ENCODE assay signal across 40 cellular contexts in the genomic region with DNA sequence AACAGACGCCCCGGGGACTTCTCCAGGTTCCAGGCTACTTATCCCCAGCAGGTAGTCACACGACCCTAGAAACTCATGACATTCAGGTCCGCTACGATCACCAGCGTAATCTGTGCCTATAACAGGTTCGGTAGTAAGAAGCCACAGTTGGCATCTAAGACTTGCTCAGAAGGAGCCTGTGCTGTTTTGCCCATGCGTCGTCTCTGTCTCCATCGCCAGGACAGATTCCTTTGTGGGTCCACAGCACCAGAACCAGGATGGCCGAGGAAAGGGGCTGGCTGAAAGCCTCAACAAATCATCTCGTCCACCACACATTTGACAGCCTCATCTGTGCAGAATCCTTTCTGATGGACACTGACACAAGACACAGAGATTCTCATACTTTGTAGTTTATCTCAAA.
"Had no signal": no experiment of that assay in that cellular context is flagged by ENCODE, and none has a peak within 500 bp of the region (broad histone marks: within the 10 kb centered on the region; RNA-seq: fewer than 3 reads in every experiment).

No MANE protein-coding gene starts in this region.

- H3K4me1 ChIP-seq: adrenal gland, ascending aorta, body of pancreas, breast epithelium had no signal

- H3K4me3 Mint-ChIP-seq: activated naive CD4-positive, alpha-beta T cell treated with anti-CD3 and anti-CD28 coated beads for 36 hours; activated naive CD4-positive, alpha-beta T cell treated with anti-CD3 and anti-CD28 coated beads, Interleukin-2, amount 10 ng/mL, durations not matched to agents 7 days and 5 days; activated naive CD4-positive, alpha-beta T cell treated with anti-CD3 and anti-CD28 coated beads, Interleukin-2, amount 50 U/mL, for 24 hours; activated naive CD8-positive, alpha-beta T cell; activated naive CD8-positive, alpha-beta T cell treated with anti-CD3 and anti-CD28 coated beads for 36 hours; activated naive CD8-positive, alpha-beta T cell treated with anti-CD3 and anti-CD28 coated beads, Interleukin-2, amount 10 ng/mL, durations not matched to agents 7 days and 5 days; activated naive CD8-positive, alpha-beta T cell treated with anti-CD3 and anti-CD28 coated beads, Interleukin-2, amount 50 U/mL, for 24 hours; activated T-cell treated with anti-CD3 and anti-CD28 coated beads, Interleukin-2, amount 50 U/mL, for 24 hours; activated T-cell treated with anti-CD3 and anti-CD28 coated beads, Interleukin-2, amount 50 U/mL, for 4 hours; activated T-cell treated with anti-CD3 and anti-CD28 coated beads, Interleukin-2, amount 50 U/mL, for 72 hours; activated T-helper 1 cell treated with anti-CD3 and anti-CD28 coated beads, Interleukin-12 subunit alpha, Interleukin-12 subunit beta, Interleukin-2, Interleukin-4 antibody, amounts not matched to agents 30 ng/mL and 10 ng/mL and 1 ng/mL, durations not matched to agents 14 hours and 24 hours and 36 hours; activated T-helper 17 cell treated with anti-CD3 and anti-CD28 coated beads, Interleukin-2, amount 50 U/mL, for 72 hours; brain; central memory CD8-positive, alpha-beta T cell had no signal

- H3K27ac ChIP-seq: adrenal gland, ascending aorta, body of pancreas, brain microvascular endothelial cell, breast epithelium, cardiac muscle cell had no signal

- H3K27me3 Mint-ChIP-seq: activated naive CD4-positive, alpha-beta T cell treated with anti-CD3 and anti-CD28 coated beads, Interleukin-2, amount 10 ng/mL, durations not matched to agents 7 days and 5 days; activated naive CD8-positive, alpha-beta T cell; activated naive CD8-positive, alpha-beta T cell treated with anti-CD3 and anti-CD28 coated beads for 36 hours; activated naive CD8-positive, alpha-beta T cell treated with anti-CD3 and anti-CD28 coated beads, Interleukin-2, amount 10 ng/mL, durations not matched to agents 7 days and 5 days; activated naive CD8-positive, alpha-beta T cell treated with anti-CD3 and anti-CD28 coated beads, Interleukin-2, amount 50 U/mL, for 24 hours; activated T-cell treated with anti-CD3 and anti-CD28 coated beads, Interleukin-2, amount 50 U/mL, for 24 hours; activated T-helper 17 cell treated with anti-CD3 and anti-CD28 coated beads, Interleukin-2, amount 50 U/mL, for 72 hours; central memory CD8-positive, alpha-beta T cell had no signal

- ATAC-seq: activated naive CD4-positive, alpha-beta T cell treated with anti-CD3 and anti-CD28 coated beads, Interleukin-2, amount 50 U/mL, for 72 hours; activated naive CD8-positive, alpha-beta T cell treated with anti-CD3 and anti-CD28 coated beads, Interleukin-2, amount 50 U/mL, for 24 hours; activated T-cell treated with anti-CD3 and anti-CD28 coated beads, Interleukin-2, amount 50 U/mL, for 4 hours; activated T-cell treated with anti-CD3 and anti-CD28 coated beads, Interleukin-2, amount 50 U/mL, for 72 hours; activated T-helper 17 cell treated with anti-CD3 and anti-CD28 coated beads, Interleukin-2, amount 50 U/mL, for 72 hours; body of pancreas had no signal

- H3K4me3 ChIP-seq: adrenal gland, ascending aorta, body of pancreas, breast epithelium, cardiac muscle cell had no signal

- DNase-seq: activated effector memory CD4-positive, alpha-beta T cell treated with anti-CD3 and anti-CD28 coated beads, Interleukin-2, amount 50 U/mL, for 16 hours; activated effector memory CD4-positive, alpha-beta T cell treated with Interleukin-2 at 50 U/mL for 16 hours; activated gamma-delta T cell; activated gamma-delta T cell treated with Interleukin-2 at 50 U/mL for 16 hours; activated naive CD4-positive, alpha-beta T cell; activated naive CD4-positive, alpha-beta T cell treated with anti-CD3 and anti-CD28 coated beads for 36 hours; activated naive CD4-positive, alpha-beta T cell treated with anti-CD3 and anti-CD28 coated beads, Interleukin-2, amount 10 ng/mL, durations not matched to agents 7 days and 5 days; activated naive CD4-positive, alpha-beta T cell treated with anti-CD3 and anti-CD28 coated beads, Interleukin-2, amount 50 U/mL, for 16 hours; activated naive CD4-positive, alpha-beta T cell treated with Interleukin-2 at 50 U/mL for 16 hours; activated naive CD8-positive, alpha-beta T cell treated with anti-CD3 and anti-CD28 coated beads for 36 hours; activated naive CD8-positive, alpha-beta T cell treated with anti-CD3 and anti-CD28 coated beads, Interleukin-2, amount 10 ng/mL, durations not matched to agents 7 days and 5 days; activated naive CD8-positive, alpha-beta T cell treated with anti-CD3 and anti-CD28 coated beads, Interleukin-2, amount 50 U/mL, for 24 hours; activated T-cell treated with anti-CD3 and anti-CD28 coated beads for 4 hours; activated T-cell treated with anti-CD3 and anti-CD28 coated beads, Interleukin-2, amount 50 U/mL, for 1 hour; activated T-cell treated with anti-CD3 and anti-CD28 coated beads, Interleukin-2, amount 50 U/mL, for 24 hours; activated T-cell treated with anti-CD3 and anti-CD28 coated beads, Interleukin-2, amount 50 U/mL, for 4 hours; activated T-cell treated with anti-CD3 and anti-CD28 coated beads, Interleukin-2, amount 50 U/mL, for 48 hours; activated T-cell treated with anti-CD3 and anti-CD28 coated beads, Interleukin-2, amount 50 U/mL, for 72 hours; adrenal gland; amniotic stem cell; anterior cingulate cortex; aorta; body of pancreas; brain microvascular endothelial cell; caudate nucleus; central memory CD4-positive, alpha-beta T cell; cerebellar nuclear complex had no signal

- H3K4me1 Mint-ChIP-seq: activated naive CD4-positive, alpha-beta T cell treated with anti-CD3 and anti-CD28 coated beads, Interleukin-2, amount 10 ng/mL, durations not matched to agents 7 days and 5 days; activated naive CD4-positive, alpha-beta T cell treated with anti-CD3 and anti-CD28 coated beads, Interleukin-2, amount 50 U/mL, for 24 hours; activated naive CD8-positive, alpha-beta T cell treated with anti-CD3 and anti-CD28 coated beads for 36 hours; activated naive CD8-positive, alpha-beta T cell treated with anti-CD3 and anti-CD28 coated beads, Interleukin-2, amount 10 ng/mL, durations not matched to agents 7 days and 5 days; activated naive CD8-positive, alpha-beta T cell treated with anti-CD3 and anti-CD28 coated beads, Interleukin-2, amount 50 U/mL, for 24 hours; activated T-helper 17 cell treated with anti-CD3 and anti-CD28 coated beads, Interleukin-2, amount 50 U/mL, for 72 hours; brain; central memory CD8-positive, alpha-beta T cell had no signal

- H3K27ac Mint-ChIP-seq: activated naive CD4-positive, alpha-beta T cell treated with anti-CD3 and anti-CD28 coated beads for 36 hours; activated naive CD4-positive, alpha-beta T cell treated with anti-CD3 and anti-CD28 coated beads, Interleukin-2, amount 10 ng/mL, durations not matched to agents 7 days and 5 days; activated naive CD4-positive, alpha-beta T cell treated with anti-CD3 and anti-CD28 coated beads, Interleukin-2, amount 50 U/mL, for 24 hours; activated naive CD4-positive, alpha-beta T cell treated with anti-CD3 and anti-CD28 coated beads, Interleukin-2, amount 50 U/mL, for 72 hours; activated naive CD8-positive, alpha-beta T cell; activated naive CD8-positive, alpha-beta T cell treated with anti-CD3 and anti-CD28 coated beads for 36 hours; activated naive CD8-positive, alpha-beta T cell treated with anti-CD3 and anti-CD28 coated beads, Interleukin-2, amount 10 ng/mL, durations not matched to agents 7 days and 5 days; activated naive CD8-positive, alpha-beta T cell treated with anti-CD3 and anti-CD28 coated beads, Interleukin-2, amount 50 U/mL, for 24 hours; activated T-cell treated with anti-CD3 and anti-CD28 coated beads, Interleukin-2, amount 50 U/mL, for 24 hours; activated T-cell treated with anti-CD3 and anti-CD28 coated beads, Interleukin-2, amount 50 U/mL, for 72 hours; activated T-helper 17 cell treated with anti-CD3 and anti-CD28 coated beads, Interleukin-2, amount 50 U/mL, for 72 hours; activated T-helper 2 cell treated with anti-CD3 and anti-CD28 coated beads, Interferon-gamma antibody, Interleukin-2, Interleukin-4, amounts not matched to agents 10 μg/mL and 5 μg/mL and 100 μg/mL, durations not matched to agents 14 hours and 24 hours and 36 hours; brain had no signal

- H3K27me3 ChIP-seq: adrenal gland, ascending aorta, body of pancreas, brain microvascular endothelial cell, breast epithelium, cardiac muscle cell had no signal

- FAIRE-seq: astrocyte, bronchial epithelial cell had no signal

- H3K36me3 Mint-ChIP-seq: activated naive CD4-positive, alpha-beta T cell treated with anti-CD3 and anti-CD28 coated beads, Interleukin-2, amount 10 ng/mL, durations not matched to agents 7 days and 5 days; activated naive CD4-positive, alpha-beta T cell treated with anti-CD3 and anti-CD28 coated beads, Interleukin-2, amount 50 U/mL, for 24 hours; activated naive CD4-positive, alpha-beta T cell treated with anti-CD3 and anti-CD28 coated beads, Interleukin-2, amount 50 U/mL, for 72 hours; activated naive CD8-positive, alpha-beta T cell; activated naive CD8-positive, alpha-beta T cell treated with anti-CD3 and anti-CD28 coated beads for 36 hours; activated naive CD8-positive, alpha-beta T cell treated with anti-CD3 and anti-CD28 coated beads, Interleukin-2, amount 10 ng/mL, durations not matched to agents 7 days and 5 days; brain had no signal

- H3K9me3 Mint-ChIP-seq: activated naive CD4-positive, alpha-beta T cell treated with anti-CD3 and anti-CD28 coated beads for 36 hours; activated naive CD4-positive, alpha-beta T cell treated with anti-CD3 and anti-CD28 coated beads, Interleukin-2, amount 10 ng/mL, durations not matched to agents 7 days and 5 days; activated naive CD4-positive, alpha-beta T cell treated with anti-CD3 and anti-CD28 coated beads, Interleukin-2, amount 50 U/mL, for 24 hours; activated naive CD4-positive, alpha-beta T cell treated with anti-CD3 and anti-CD28 coated beads, Interleukin-2, amount 50 U/mL, for 72 hours; activated naive CD8-positive, alpha-beta T cell treated with anti-CD3 and anti-CD28 coated beads for 36 hours; activated naive CD8-positive, alpha-beta T cell treated with anti-CD3 and anti-CD28 coated beads, Interleukin-2, amount 10 ng/mL, durations not matched to agents 7 days and 5 days; activated naive CD8-positive, alpha-beta T cell treated with anti-CD3 and anti-CD28 coated beads, Interleukin-2, amount 50 U/mL, for 24 hours; activated T-cell treated with anti-CD3 and anti-CD28 coated beads, Interleukin-2, amount 50 U/mL, for 24 hours; activated T-cell treated with anti-CD3 and anti-CD28 coated beads, Interleukin-2, amount 50 U/mL, for 4 hours; activated T-cell treated with anti-CD3 and anti-CD28 coated beads, Interleukin-2, amount 50 U/mL, for 72 hours; activated T-helper 1 cell treated with anti-CD3 and anti-CD28 coated beads, Interleukin-12 subunit alpha, Interleukin-12 subunit beta, Interleukin-2, Interleukin-4 antibody, amounts not matched to agents 30 ng/mL and 10 ng/mL and 1 ng/mL, durations not matched to agents 14 hours and 24 hours and 36 hours; activated T-helper 17 cell treated with anti-CD3 and anti-CD28 coated beads, Interleukin-2, amount 50 U/mL, for 72 hours; activated T-helper 2 cell treated with anti-CD3 and anti-CD28 coated beads, Interferon-gamma antibody, Interleukin-2, Interleukin-4, amounts not matched to agents 10 μg/mL and 5 μg/mL and 100 μg/mL, durations not matched to agents 14 hours and 24 hours and 36 hours; central memory CD8-positive, alpha-beta T cell had no signal

- H3K9me3 ChIP-seq: adrenal gland, ascending aorta, body of pancreas, breast epithelium had no signal
